In genomic region chr2:168490916-168491605, GRCh38 we compare ENCODE assay signal across 10 cellular contexts. TPM values are rescaled to one million over a fixed set of nuclear protein-coding genes. Genes with fewer than 3 reads are reported as not detected.
DNase-seq lines count a peak whose midpoint lies in the region; ATAC-seq and TF ChIP-seq lines count a peak whose summit lies in the region.
"Had no signal": no experiment of that assay in that cellular context is flagged by ENCODE, and none has a peak within 500 bp of the region (broad histone marks: within the 10 kb centered on the region; RNA-seq: fewer than 3 reads in every experiment).

No MANE protein-coding gene starts in this region.

- no peak for DNase-seq in SK-N-SH
- DNase-seq in SKM-1 treated with dmso at 0.1 percent for 144 hours (lab: John Stamatoyannopoulos, UW; ENCODE audit: unreplicated experiment): peak; percentile 63
- peak; percentile 28 for DNase-seq in fibroblast of peridontal ligament (ENCODE audit: extremely low read depth)
- DNase-seq in stimulated activated naive CD8-positive, alpha-beta T cell treated with anti-CD3 and anti-CD28 coated beads, Interleukin-15, Interleukin-2, amounts not matched to agents 100 U/mL and 50 U/mL, for 24 hours: peak; percentile 30
- no peak for DNase-seq in head of caudate nucleus
- DNase-seq in DMS153 treated with DMSO at 0.1 percent for 48 hours (lab: John Stamatoyannopoulos, UW; ENCODE audit: unreplicated experiment): no peak
- DNase-seq: left cardiac atrium had no signal

- no peak overlapping the region for H2AFZ ChIP-seq in SK-N-SH (ENCODE audit: low read depth)

- no peaks in the 10 kb centered on the region for H3K79me2 ChIP-seq in SK-N-SH (ENCODE audit: insufficient read depth)

- CTCF ChIA-PET in SK-N-SH (lab: Yijun Ruan, JAX): interaction anchor here (1.0 kb wide), 1 partner anchor 9 kb away, joined by 4 read pairs; no protein-coding TSS in a partner anchor

- no peaks in the 10 kb centered on the region for H3F3A ChIP-seq in SK-N-SH (replicated peaks; ENCODE audit: insufficient read depth)

- H3K27ac ChIP-seq in SK-N-SH (ENCODE audit: low read depth in 2 of 2, low read length in 1 of 2): peak overlapping the region in 1 of 2 experiments; percentile 19; a peak in 1 of 4 replicates
- H3K27ac ChIP-seq: suprapubic skin had no signal

- no peak overlapping the region for H3K4me2 ChIP-seq in SK-N-SH

- H3K9me2 ChIP-seq in SK-N-SH: no peaks in the 10 kb centered on the region

- TF ChIP-seq EP300 in SK-N-SH (IDR thresholded peaks at IDR 0.05; ENCODE audit: borderline replicate concordance in 1 of 2, low read depth in 1 of 2, low read length in 1 of 2): no peak

- POLR2A ChIA-PET in SK-N-SH (lab: Yijun Ruan, JAX): no interaction called here

- no peak for TF ChIP-seq CTCF in SK-N-SH (IDR thresholded peaks at IDR 0.05)

- 73% methylated on average over 4 of the region's 4 CpGs for WGBS in SK-N-SH (ENCODE audit: low lambda C conversion rate)

- intact Hi-C loops in head of caudate nucleus (cut with DNase I): no loop called here

- H3K9ac ChIP-seq in SK-N-SH: no peak overlapping the region

- H3K4me3 ChIP-seq in SK-N-SH (ENCODE audit: low read depth in 2 of 2, low read length in 1 of 2): no peak overlapping the region
- H3K4me3 ChIP-seq: suprapubic skin had no signal

- ATAC-seq in SK-N-SH treated with all-trans-retinoic acid at 6 μM for 48 hours (peak; percentile 58), GM18520 (IDR thresholded peaks at IDR 0.05; ENCODE audit: unreplicated experiment) (no peak)
- ATAC-seq in stimulated activated naive CD8-positive, alpha-beta T cell treated with anti-CD3 and anti-CD28 coated beads, Interleukin-15, Interleukin-2, amounts not matched to agents 100 U/mL and 50 U/mL, for 24 hours: peak; percentile 24

- no peaks in the 10 kb centered on the region; the same call in 1 of the 2 replicates for H3K9me3 ChIP-seq in SK-N-SH
- H3K9me3 ChIP-seq: suprapubic skin had no signal

- H4K20me1 ChIP-seq in SK-N-SH (ENCODE audit: insufficient read depth): no peaks in the 10 kb centered on the region

- no peaks in the 10 kb centered on the region for H3K27me3 ChIP-seq in SK-N-SH (ENCODE audit: insufficient read depth)
- H3K27me3 ChIP-seq: suprapubic skin had no signal

- H3K4me1 ChIP-seq in SK-N-SH (ENCODE audit: control insufficient read depth in 1 of 2, insufficient read depth in 2 of 2, low read depth in 1 of 2, low read length in 1 of 2): peaks cover 0 to 10% of the 10 kb centered on the region in 2 experiments; a peak in 3 of 4 replicates

- H3K36me3 ChIP-seq in SK-N-SH (replicated peaks in 1 of 2; ENCODE audit: control insufficient read depth in 1 of 2, insufficient read depth in 2 of 2, low read length in 1 of 2): no peaks in the 10 kb centered on the region
- H3K36me3 ChIP-seq: suprapubic skin had no signal

- no peak for TF ChIP-seq RAD21 in SK-N-SH (IDR thresholded peaks at IDR 0.05; ENCODE audit: low read length)

TF ChIP-seq in SK-N-SH treated with all-trans-retinoic acid at 6 μM for 48 hours, 23 proteins besides CTCF, POLR2A, EP300 and RAD21 (continues in another document):
- TF ChIP-seq CSDC2 (CRISPR knock-in tag; IDR thresholded peaks at IDR 0.05): no peak
- no peak for TF ChIP-seq ISL1 (CRISPR knock-in tag; IDR thresholded peaks at IDR 0.05)
- TF ChIP-seq TCF4 (CRISPR knock-in tag; IDR thresholded peaks at IDR 0.05; ENCODE audit: borderline replicate concordance): no peak
- no peak for TF ChIP-seq ZFP30 (CRISPR knock-in tag; IDR thresholded peaks at IDR 0.05)
- TF ChIP-seq CREB5 (CRISPR knock-in tag; IDR thresholded peaks at IDR 0.05; ENCODE audit: low read depth): no peak
- no peak for TF ChIP-seq ARNTL (CRISPR knock-in tag; IDR thresholded peaks at IDR 0.05; ENCODE audit: borderline replicate concordance, low read depth)
- TF ChIP-seq TSHZ2 (CRISPR knock-in tag; IDR thresholded peaks at IDR 0.05): no peak
- no peak for TF ChIP-seq RARB (CRISPR knock-in tag; IDR thresholded peaks at IDR 0.05)
- TF ChIP-seq ZNF70 (CRISPR knock-in tag; IDR thresholded peaks at IDR 0.05): no peak
- no peak for TF ChIP-seq ZNF565 (CRISPR knock-in tag; conservative IDR thresholded peaks at IDR 0.05; ENCODE audit: low read depth)

TF ChIP-seq in SK-N-SH, 30 proteins besides CTCF, POLR2A, EP300 and RAD21:
- TF ChIP-seq GABPA (IDR thresholded peaks at IDR 0.05; ENCODE audit: low read depth) (no peak), CHD2 (IDR thresholded peaks at IDR 0.05; ENCODE audit: low read length, partially characterized antibody) (no peak), USF2 (IDR thresholded peaks at IDR 0.05; ENCODE audit: borderline replicate concordance, low read depth, low read length) (no peak)

RNA-seq across cellular contexts. Expression of gene CERS6, which starts 35.0 kb away (rescaled TPM):
- polyA plus RNA-seq in SK-N-SH (2012; rRNA removed): 1.8 and 2.5 TPM in 2 replicates
- polyA plus RNA-seq in SK-N-SH (2012; cell fraction: cytosol; rRNA removed): 4.0 and 4.3 TPM in 2 replicates
- 0.92 and 2.0 TPM in 2 replicates for polyA plus RNA-seq in SK-N-SH (2012; cell fraction: nucleus; rRNA removed)

Comparison
In these comparisons a context has a peak if more than half of its experiments do, and no peak if none do; other contexts are left out.
1. DNase-seq: peak in SKM-1 treated with dmso at 0.1 percent for 144 hours (single experiment), fibroblast of peridontal ligament (single experiment) and stimulated activated naive CD8-positive, alpha-beta T cell treated with anti-CD3 and anti-CD28 coated beads, Interleukin-15, Interleukin-2, amounts not matched to agents 100 U/mL and 50 U/mL, for 24 hours (single experiment); none in SK-N-SH (single experiment), head of caudate nucleus (0 of 42) and DMS153 treated with DMSO at 0.1 percent for 48 hours (single experiment).